In the genomic region with DNA sequence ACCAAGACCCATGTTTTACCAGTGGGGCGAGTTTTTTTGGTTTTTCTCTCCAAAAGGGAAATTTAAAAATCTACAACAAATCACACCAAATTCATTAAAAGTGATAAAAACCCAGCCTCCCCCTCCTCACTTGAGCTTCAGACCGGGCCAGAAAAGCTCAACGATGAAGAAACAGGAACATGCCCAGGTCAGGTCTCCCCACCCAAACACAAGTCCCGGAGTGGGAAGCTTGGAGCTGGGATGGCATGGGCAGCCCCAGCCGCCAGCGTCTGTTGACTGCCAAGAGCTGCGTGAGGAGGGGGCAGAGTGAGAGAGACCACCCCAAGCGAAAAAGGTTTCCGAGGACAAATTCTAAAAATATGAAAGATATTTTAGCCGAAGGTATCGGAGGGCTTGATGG, we compare ENCODE assay signal across 16 cellular contexts. TPM values are rescaled to one million over a fixed set of nuclear protein-coding genes. Genes with fewer than 3 reads are reported as not detected.
DNase-seq lines count a peak whose midpoint lies in the region; ATAC-seq, FAIRE-seq and TF ChIP-seq lines count a peak whose summit lies in the region.
"Had no signal": no experiment of that assay in that cellular context is flagged by ENCODE, and none has a peak within 500 bp of the region (broad histone marks: within the 10 kb centered on the region; RNA-seq: fewer than 3 reads in every experiment).

No MANE protein-coding gene starts in this region.

- no peaks in the 10 kb centered on the region for H3K27me3 ChIP-seq in CD4-positive, alpha-beta T cell (ENCODE audit: control insufficient read depth, insufficient read depth, low read length)
- H3K27me3 ChIP-seq: BE2C had no signal

- ATAC-seq in CD4-positive, alpha-beta T cell (ENCODE audit: poor library complexity), result no peak
- ATAC-seq in effector memory CD8-positive, alpha-beta T cell (replicated peaks), result no peak
- no peak for ATAC-seq in stimulated activated effector memory CD8-positive, alpha-beta T cell treated with anti-CD3 and anti-CD28 coated beads, Interleukin-12 subunit alpha, Interleukin-12 subunit beta, amount 100 ng/mL, for 72 hours
- ATAC-seq in HG02763 (IDR thresholded peaks at IDR 0.05; ENCODE audit: unreplicated experiment), result no peak
- ATAC-seq: HCT116 had no signal

- H3K4me3 Mint-ChIP-seq in CD4-positive, alpha-beta T cell, result no peak overlapping the region
- H3K4me3 Mint-ChIP-seq in effector memory CD8-positive, alpha-beta T cell, result no peak overlapping the region
- H3K4me3 Mint-ChIP-seq in stimulated activated effector memory CD8-positive, alpha-beta T cell treated with anti-CD3 and anti-CD28 coated beads, Interleukin-12 subunit alpha, Interleukin-12 subunit beta, amount 100 ng/mL, for 72 hours, result no peak overlapping the region
- H3K4me3 Mint-ChIP-seq: CD8-positive, alpha-beta memory T cell had no signal

- peaks cover 33% of the 10 kb centered on the region for H3K4me1 Mint-ChIP-seq in CD4-positive, alpha-beta T cell (ENCODE audit: low read depth)
- peaks cover 16 to 21% of the 10 kb centered on the region in 2 donors for H3K4me1 Mint-ChIP-seq in effector memory CD8-positive, alpha-beta T cell (ENCODE audit: low read depth in 2 of 2)
- H3K4me1 Mint-ChIP-seq in stimulated activated effector memory CD8-positive, alpha-beta T cell treated with anti-CD3 and anti-CD28 coated beads, Interleukin-12 subunit alpha, Interleukin-12 subunit beta, amount 100 ng/mL, for 72 hours, result peaks cover 20% of the 10 kb centered on the region

- peaks cover 3% of the 10 kb centered on the region for H3K27me3 Mint-ChIP-seq in CD4-positive, alpha-beta T cell
- no peaks in the 10 kb centered on the region for H3K27me3 Mint-ChIP-seq in effector memory CD8-positive, alpha-beta T cell

- H3K9me3 ChIP-seq in CD4-positive, alpha-beta T cell (ENCODE audit: control insufficient read depth, low read length), result no peaks in the 10 kb centered on the region
- H3K9me3 ChIP-seq: BE2C, Caco-2 had no signal

- no peak for TF ChIP-seq POLR2A in GM12891 (IDR thresholded peaks at IDR 0.05; ENCODE audit: low read depth, low read length)

- intact Hi-C loops in CD4-positive, alpha-beta T cell (cut with DNase I, micrococcal nuclease), result no loop called here

- no peak for DNase-seq in CD4-positive, alpha-beta T cell
- DNase-seq in RWPE1 (ENCODE audit: low spot score), result no peak
- no peak for DNase-seq in effector memory CD8-positive, alpha-beta T cell
- no peak for DNase-seq in stimulated activated effector memory CD8-positive, alpha-beta T cell treated with anti-CD3 and anti-CD28 coated beads, Interleukin-12 subunit alpha, Interleukin-12 subunit beta, amount 100 ng/mL, for 72 hours (ENCODE audit: low spot score in 2 of 2)
- no peak for DNase-seq in GM12891 (ENCODE audit: insufficient read length, low spot score)
- no peak for DNase-seq in mucosa of gallbladder (ENCODE audit: low spot score)
- DNase-seq: BE2C; CD8-positive, alpha-beta memory T cell; GF-D8 had no signal

- H3K36me3 Mint-ChIP-seq in CD4-positive, alpha-beta T cell (ENCODE audit: low read depth), result peaks cover 55% of the 10 kb centered on the region
- H3K36me3 Mint-ChIP-seq in effector memory CD8-positive, alpha-beta T cell (ENCODE audit: insufficient read depth), result peaks cover 78% of the 10 kb centered on the region
- H3K36me3 Mint-ChIP-seq in stimulated activated effector memory CD8-positive, alpha-beta T cell treated with anti-CD3 and anti-CD28 coated beads, Interleukin-12 subunit alpha, Interleukin-12 subunit beta, amount 100 ng/mL, for 72 hours, result peaks cover 51% of the 10 kb centered on the region

- CTCF ChIA-PET in CD4-positive, alpha-beta T cell (lab: Charles Lee), result no interaction called here
- CTCF ChIA-PET in RWPE1 (lab: Yijun Ruan, JAX), result no interaction called here

- no peak overlapping the region for H3K27ac ChIP-seq in CD4-positive, alpha-beta T cell (ENCODE audit: low read depth, low read length)
- H3K27ac ChIP-seq in RWPE1, result peak overlapping the region; percentile 59; the same call in 1 of the 2 replicates
- H3K27ac ChIP-seq: C4-2B had no signal

- H3K9me3 Mint-ChIP-seq in CD4-positive, alpha-beta T cell, result no peaks in the 10 kb centered on the region
- H3K9me3 Mint-ChIP-seq in effector memory CD8-positive, alpha-beta T cell, result no peaks in the 10 kb centered on the region
- H3K9me3 Mint-ChIP-seq in stimulated activated effector memory CD8-positive, alpha-beta T cell treated with anti-CD3 and anti-CD28 coated beads, Interleukin-12 subunit alpha, Interleukin-12 subunit beta, amount 100 ng/mL, for 72 hours, result no peaks in the 10 kb centered on the region

- no peak for FAIRE-seq in GM12891 (lab: Jason Lieb, UNC)
- FAIRE-seq: A204.1 had no signal

- POLR2A ChIA-PET in CD4-positive, alpha-beta T cell (lab: Charles Lee), result interaction anchor here (0.9 to 7.0 kb wide), 4 partner anchors 9 to 24 kb away, joined by 3 to 183 read pairs (median 4); a partner anchor contains a TSS
- POLR2A ChIA-PET in RWPE1 (lab: Yijun Ruan, JAX; ENCODE audit: low non-redundant PET), result interaction anchor here (0.5 kb wide), 1 partner anchor 17 kb away, joined by 4 read pairs; no protein-coding TSS in a partner anchor

- no peak for TF ChIP-seq CTCF in CD4-positive, alpha-beta T cell (IDR thresholded peaks at IDR 0.05)
- no peak for TF ChIP-seq CTCF in RWPE1 (conservative IDR thresholded peaks at IDR 0.05; ENCODE audit: low read depth)

- H3K27ac Mint-ChIP-seq in CD4-positive, alpha-beta T cell, result peak overlapping the region; percentile 98
- H3K27ac Mint-ChIP-seq in effector memory CD8-positive, alpha-beta T cell, result peak overlapping the region; percentile 77 to 79
- H3K27ac Mint-ChIP-seq in stimulated activated effector memory CD8-positive, alpha-beta T cell treated with anti-CD3 and anti-CD28 coated beads, Interleukin-12 subunit alpha, Interleukin-12 subunit beta, amount 100 ng/mL, for 72 hours, result peak overlapping the region; percentile 26

TF ChIP-seq in GM12891, 5 proteins besides CTCF, POLR2A, EP300 and RAD21:
- no peak for TF ChIP-seq TAF1 (IDR thresholded peaks at IDR 0.05; ENCODE audit: low read depth, low read length)
- TF ChIP-seq POU2F2 (IDR thresholded peaks at IDR 0.05; ENCODE audit: low read depth, low read length), result no peak
- no peak for TF ChIP-seq POLR2AphosphoS5 (IDR thresholded peaks at IDR 0.05; ENCODE audit: low read depth, low read length)
- TF ChIP-seq SPI1 (IDR thresholded peaks at IDR 0.05; ENCODE audit: low read depth, low read length), result no peak
- TF ChIP-seq PAX5 (IDR thresholded peaks at IDR 0.05; ENCODE audit: insufficient read depth, low read length, severe bottlenecking), result no peak

RNA-seq across cellular contexts. Expression of a gene that starts 3.7 kb away (rescaled TPM):
- not detected for total RNA-seq in CD4-positive, alpha-beta T cell
- not detected for polyA plus RNA-seq in GM12891 (2012; ENCODE audit: low read depth, missing spikeins)
- not detected for total RNA-seq in mucosa of gallbladder
- total RNA-seq: Caco-2; CD8-positive, alpha-beta memory T cell; H4; HT1080 had no signal
- polyA plus RNA-seq: CD8-positive, alpha-beta memory T cell had no signal

RNA-seq across cellular contexts. Expression of a gene that starts 4.0 kb away (rescaled TPM):
- 10 to 100 TPM; 25.8 to 30.1 TPM for total RNA-seq in CD4-positive, alpha-beta T cell
- 25.2 TPM for polyA plus RNA-seq in GM12891 (2012; ENCODE audit: low read depth, missing spikeins)
- total RNA-seq in mucosa of gallbladder, result 66.9 TPM

RNA-seq across cellular contexts. Expression of a gene that starts 16.0 kb away (rescaled TPM):
- total RNA-seq in CD4-positive, alpha-beta T cell, result 100 to 1,000 TPM; 309 to 313 TPM
- polyA plus RNA-seq in GM12891 (2012; ENCODE audit: low read depth, missing spikeins), result 35.8 TPM
- 47.5 TPM for total RNA-seq in mucosa of gallbladder

RNA-seq across cellular contexts. Expression of a gene that starts 20.1 kb away (rescaled TPM):
- total RNA-seq in CD4-positive, alpha-beta T cell, result 1 to 10 TPM; 1.5 to 1.6 TPM
- 0.63 TPM for polyA plus RNA-seq in GM12891 (2012; ENCODE audit: low read depth, missing spikeins)
- 0.17 TPM for total RNA-seq in mucosa of gallbladder
- total RNA-seq: H4, HT1080 had no signal

RNA-seq across cellular contexts. Expression of a gene that starts 28.8 kb away (rescaled TPM):
- 1 to 10 TPM; 3.7 to 4.1 TPM for total RNA-seq in CD4-positive, alpha-beta T cell
- polyA plus RNA-seq in GM12891 (2012; ENCODE audit: low read depth, missing spikeins), result 24.1 TPM
- total RNA-seq in mucosa of gallbladder, result 7.0 TPM

Comparison
In these comparisons a context has a peak if more than half of its experiments do, and no peak if none do; other contexts are left out.
1. H3K27ac Mint-ChIP-seq: peak in every context shown above with its lines; median percentile 98 in CD4-positive, alpha-beta T cell; 78 in effector memory CD8-positive, alpha-beta T cell; 26 in stimulated activated effector memory CD8-positive, alpha-beta T cell treated with anti-CD3 and anti-CD28 coated beads, Interleukin-12 subunit alpha, Interleukin-12 subunit beta, amount 100 ng/mL, for 72 hours.